In the genomic region with DNA sequence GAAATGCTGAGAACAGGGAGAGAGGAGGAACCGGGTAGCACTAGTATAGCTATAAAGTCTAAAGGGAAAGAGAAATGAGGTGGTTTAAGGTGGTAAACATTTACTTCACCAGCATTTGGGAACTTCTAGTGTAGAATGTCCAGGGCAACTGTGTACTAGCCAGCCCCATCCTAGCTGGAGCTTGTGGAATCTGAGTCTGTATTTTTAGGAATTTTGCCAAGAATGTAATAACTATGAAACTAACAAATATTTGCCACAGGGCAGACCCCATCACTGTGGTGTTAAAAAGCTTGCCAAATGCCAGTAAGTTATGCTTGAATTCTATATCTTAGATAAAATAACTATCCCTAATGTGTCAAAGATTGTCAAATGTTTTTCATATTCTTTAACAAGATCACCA, we compare ENCODE assay signal across 23 cellular contexts.
DNase-seq lines count a peak whose midpoint lies in the region; FAIRE-seq and TF ChIP-seq lines count a peak whose summit lies in the region.
"Had no signal": no experiment of that assay in that cellular context is flagged by ENCODE, and none has a peak within 500 bp of the region (broad histone marks: within the 10 kb centered on the region; RNA-seq: fewer than 3 reads in every experiment).

No MANE protein-coding gene starts in this region.

- dilution Hi-C loops in keratinocyte (cut with MboI; ENCODE audit: extremely low pct_ligation_motif_present, low sequenced_read_pairs): no loop called here

- H3K27ac ChIP-seq in keratinocyte (ENCODE audit: control insufficient read depth, insufficient read depth, low read length) (no peak overlapping the region), MM.1S (ENCODE audit: low read length) (no peak overlapping the region)
- H3K27ac ChIP-seq: stomach, tibial nerve had no signal

- no peaks in the 10 kb centered on the region for H3K9me2 ChIP-seq in MM.1S (replicated peaks; ENCODE audit: insufficient read depth, low read length)

- no peak for FAIRE-seq in HTR-8/SVneo (lab: Jason Lieb, UNC)
- FAIRE-seq in keratinocyte (lab: Jason Lieb, UNC): no peak
- FAIRE-seq: D721Med, GM12892, islet of Langerhans, TTC549 had no signal

- in situ Hi-C loops in astrocyte of the cerebellum (cut with HindIII; ENCODE audit: low sequenced_read_pairs): no loop called here

- no peaks in the 10 kb centered on the region for H3K27me3 ChIP-seq in keratinocyte (ENCODE audit: control insufficient read depth, extremely low read depth, insufficient read depth, low read length)
- H3K27me3 ChIP-seq in MM.1S (replicated peaks; ENCODE audit: insufficient read depth, low read length): no peaks in the 10 kb centered on the region
- H3K27me3 ChIP-seq: stomach, tibial nerve had no signal

- H3K4me3 ChIP-seq in astrocyte of the cerebellum (ENCODE audit: low read depth, low read length) (no peak overlapping the region), keratinocyte (ENCODE audit: control insufficient read depth in 2 of 3, extremely low read depth in 1 of 3, insufficient read depth in 2 of 3, low read depth in 1 of 3, low read length in 3 of 3) (no peak overlapping the region), MM.1S (ENCODE audit: low read length) (no peak overlapping the region)
- H3K4me3 ChIP-seq: smooth muscle cell, stomach, tibial nerve had no signal

- H3K9ac ChIP-seq in keratinocyte (ENCODE audit: control insufficient read depth, extremely low read depth, insufficient read depth, low read length): no peak overlapping the region
- H3K9ac ChIP-seq in MM.1S (ENCODE audit: low read length): no peak overlapping the region

- no peaks in the 10 kb centered on the region for H3K36me3 ChIP-seq in keratinocyte (ENCODE audit: control insufficient read depth in 2 of 2, extremely low read depth in 1 of 2, insufficient read depth in 2 of 2, low read length in 2 of 2)
- no peaks in the 10 kb centered on the region for H3K36me3 ChIP-seq in MM.1S (replicated peaks; ENCODE audit: insufficient read depth, low read length)
- H3K36me3 ChIP-seq: stomach, tibial nerve had no signal

- no peaks in the 10 kb centered on the region for H3K9me1 ChIP-seq in keratinocyte (ENCODE audit: control insufficient read depth, extremely low read depth, insufficient read depth, low read length)

- H4K20me1 ChIP-seq in keratinocyte (ENCODE audit: control insufficient read depth, extremely low read depth, insufficient read depth, low read length) (no peaks in the 10 kb centered on the region), MM.1S (ENCODE audit: insufficient read depth, low read length) (no peaks in the 10 kb centered on the region)

- H3K4me1 ChIP-seq in keratinocyte (ENCODE audit: control insufficient read depth, extremely low read depth, insufficient read depth, low read length) (no peaks in the 10 kb centered on the region), MM.1S (ENCODE audit: low read length) (no peaks in the 10 kb centered on the region)
- H3K4me1 ChIP-seq: stomach, tibial nerve had no signal

- TF ChIP-seq CTCF in astrocyte of the cerebellum (IDR thresholded peaks at IDR 0.05; ENCODE audit: low read depth, low read length, missing control alignments) (no peak), keratinocyte (optimal IDR thresholded peaks at IDR 0.05 in 1 of 3, IDR thresholded peaks at IDR 0.05 in 1 of 3, conservative IDR thresholded peaks at IDR 0.05 in 1 of 3; ENCODE audit: extremely low read depth in 1 of 3, insufficient read depth in 2 of 3, low read length in 3 of 3) (no peak), MM.1S (IDR thresholded peaks at IDR 0.05; ENCODE audit: low read length) (no peak)

- DNase-seq in HTR-8/SVneo (ENCODE audit: insufficient read length, low spot score) (peak; percentile 33), astrocyte of the cerebellum (ENCODE audit: low read depth) (peak; percentile 11), keratinocyte (ENCODE audit: low read depth, low spot score) (no peak), smooth muscle cell of the brain vasculature (ENCODE audit: low read depth, low spot score) (peak; percentile 0), MM.1S (no peak), NCI-H2081 (lab: John Stamatoyannopoulos, UW) (no peak)
- no peak for DNase-seq in activated T-cell treated with anti-CD3 and anti-CD28 coated beads, Interleukin-2, amount 50 U/mL, for 48 hours
- DNase-seq: activated CD4-positive, alpha-beta T cell treated with anti-CD3 and anti-CD28 coated beads, Interleukin-2, amount 50 U/mL, for 4 hours; activated naive CD4-positive, alpha-beta T cell treated with anti-CD3 and anti-CD28 coated beads, Interleukin-2, amount 50 U/mL, for 16 hours; Kasumi-1; NCI-H1092; NCI-H1694 treated with DMSO at 0.1 percent for 48 hours; NCI-H2171 treated with DMSO at 0.1 percent for 48 hours; NCI-H69; RPMI8226; stimulated activated CD4-positive, alpha-beta T cell treated with anti-CD3 and anti-CD28 coated beads, Interleukin-2, amount 100 ng/mL, for 24 hours; stomach had no signal

- H3K4me2 ChIP-seq in keratinocyte (ENCODE audit: control insufficient read depth, extremely low read depth, insufficient read depth, low read depth, low read length) (no peak overlapping the region), MM.1S (ENCODE audit: low read depth, low read length) (no peak overlapping the region)
- H3K4me2 ChIP-seq: smooth muscle cell had no signal

- peak overlapping the region; percentile 23 for H2AFZ ChIP-seq in keratinocyte (ENCODE audit: control insufficient read depth, low read length)
- no peak overlapping the region for H2AFZ ChIP-seq in MM.1S (ENCODE audit: low read length)

- H3F3A ChIP-seq in MM.1S (ENCODE audit: insufficient read depth, low read length): no peaks in the 10 kb centered on the region

- H3K79me2 ChIP-seq in keratinocyte (ENCODE audit: control insufficient read depth, insufficient read depth, low read length): no peaks in the 10 kb centered on the region
- no peaks in the 10 kb centered on the region for H3K79me2 ChIP-seq in MM.1S (ENCODE audit: low read length)

- H3K9me3 ChIP-seq in keratinocyte (ENCODE audit: control insufficient read depth, low read depth, low read length) (no peaks in the 10 kb centered on the region), MM.1S (replicated peaks; ENCODE audit: insufficient read depth, low read length) (no peaks in the 10 kb centered on the region)
- H3K9me3 ChIP-seq: stomach, tibial nerve had no signal

Comparison
In these comparisons a context has a peak if more than half of its experiments do, and no peak if none do; other contexts are left out.
1. DNase-seq: peak in HTR-8/SVneo (single experiment), astrocyte of the cerebellum (single experiment) and smooth muscle cell of the brain vasculature (single experiment); none in keratinocyte (single experiment), MM.1S (single experiment), activated T-cell treated with anti-CD3 and anti-CD28 coated beads, Interleukin-2, amount 50 U/mL, for 48 hours (0 of 2) and NCI-H2081 (0 of 2).